ENCODE assay signal across 38 cellular contexts in the genomic region with DNA sequence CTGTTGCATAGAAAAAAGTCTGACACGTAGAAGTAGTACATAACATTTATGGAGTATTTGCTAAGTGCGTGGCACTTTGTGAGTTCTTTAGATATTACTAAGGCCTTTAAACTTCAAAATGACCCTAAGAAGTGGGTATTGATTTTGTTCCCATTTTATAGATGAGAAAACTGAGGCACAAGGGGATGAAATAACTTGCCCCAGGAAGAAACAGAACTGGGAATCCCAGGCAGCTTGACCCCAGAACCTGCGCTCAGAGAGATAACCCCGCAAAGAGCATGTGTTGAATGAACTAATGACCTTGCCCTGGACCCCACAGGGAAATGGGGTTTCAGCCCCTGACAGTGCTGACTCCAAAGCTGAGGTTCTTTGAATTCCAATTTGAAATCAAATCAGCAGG. TPM values are rescaled to one million over a fixed set of nuclear protein-coding genes. Genes with fewer than 3 reads are reported as not detected.
"Had no signal": no experiment of that assay in that cellular context is flagged by ENCODE, and none has a peak within 500 bp of the region (broad histone marks: within the 10 kb centered on the region; RNA-seq: fewer than 3 reads in every experiment).

No MANE protein-coding gene starts in this region.

- H3K4me1 Mint-ChIP-seq: activated CD4-positive, alpha-beta T cell treated with anti-CD3 and anti-CD28 coated beads for 36 hours; activated naive CD4-positive, alpha-beta T cell treated with anti-CD3 and anti-CD28 coated beads, Interleukin-2, amount 50 U/mL, for 24 hours; activated naive CD8-positive, alpha-beta T cell treated with anti-CD3 and anti-CD28 coated beads, Interleukin-2, amount 50 U/mL, for 24 hours; T-helper 17 cell had no signal

- H3K9me3 Mint-ChIP-seq: activated CD4-positive, alpha-beta memory T cell treated with anti-CD3 and anti-CD28 coated beads for 36 hours; activated CD4-positive, alpha-beta T cell treated with anti-CD3 and anti-CD28 coated beads, Interleukin-2, amount 10 ng/mL, durations not matched to agents 24 days and 14 days; activated naive CD4-positive, alpha-beta T cell treated with anti-CD3 and anti-CD28 coated beads for 36 hours; activated naive CD4-positive, alpha-beta T cell treated with anti-CD3 and anti-CD28 coated beads, Interleukin-2, amount 50 U/mL, for 24 hours; activated naive CD8-positive, alpha-beta T cell treated with anti-CD3 and anti-CD28 coated beads for 36 hours; activated naive CD8-positive, alpha-beta T cell treated with anti-CD3 and anti-CD28 coated beads, Interleukin-2, amount 50 U/mL, for 24 hours; activated T-helper 1 cell treated with anti-CD3 and anti-CD28 coated beads, Interleukin-12 subunit alpha, Interleukin-12 subunit beta, Interleukin-2, Interleukin-4 antibody, amounts not matched to agents 30 ng/mL and 10 ng/mL and 1 ng/mL, durations not matched to agents 14 hours and 24 hours and 36 hours; activated T-helper 2 cell treated with anti-CD3 and anti-CD28 coated beads, Interferon-gamma antibody, Interleukin-2, Interleukin-4, amounts not matched to agents 10 μg/mL and 5 μg/mL and 100 μg/mL, durations not matched to agents 14 hours and 24 hours and 36 hours; endodermal cell; T-helper 2 cell treated with Interferon-gamma antibody and Interleukin-4, amounts not matched to agents 5 μg/mL and 100 μg/mL, for 36 hours had no signal

- ATAC-seq: activated CD4-positive, alpha-beta T cell treated with anti-CD3 and anti-CD28 coated beads for 36 hours; activated CD8-positive, alpha-beta memory T cell treated with anti-CD3 and anti-CD28 coated beads, Interleukin-2, amount 10 ng/mL, durations not matched to agents 7 days and 5 days; activated CD8-positive, alpha-beta T cell treated with anti-CD3 and anti-CD28 coated beads, Interleukin-2, amount 10 ng/mL, durations not matched to agents 7 days and 5 days; activated naive CD8-positive, alpha-beta T cell treated with anti-CD3 and anti-CD28 coated beads, Interleukin-2, amount 50 U/mL, for 24 hours; foreskin keratinocyte; gastrocnemius medialis; heart left ventricle; T-helper 17 cell had no signal

- H3K27ac ChIP-seq: adrenal gland, body of pancreas, breast epithelium, cardiac muscle cell, colonic mucosa, esophagus muscularis mucosa, foreskin keratinocyte, gastrocnemius medialis, heart left ventricle had no signal

- H3K36me3 ChIP-seq: adrenal gland, breast epithelium, cardiac muscle cell, colonic mucosa, esophagus muscularis mucosa, gastrocnemius medialis, heart left ventricle had no signal

- H3K27ac Mint-ChIP-seq: activated CD4-positive, alpha-beta memory T cell treated with anti-CD3 and anti-CD28 coated beads for 36 hours; activated CD4-positive, alpha-beta T cell treated with anti-CD3 and anti-CD28 coated beads for 36 hours; activated CD4-positive, alpha-beta T cell treated with anti-CD3 and anti-CD28 coated beads, Interleukin-2, amount 10 ng/mL, durations not matched to agents 24 days and 14 days; activated CD8-positive, alpha-beta memory T cell treated with anti-CD3 and anti-CD28 coated beads, Interleukin-2, amount 10 ng/mL, durations not matched to agents 7 days and 5 days; activated CD8-positive, alpha-beta T cell treated with anti-CD3 and anti-CD28 coated beads, Interleukin-2, amount 10 ng/mL, durations not matched to agents 7 days and 5 days; activated naive CD4-positive, alpha-beta T cell treated with anti-CD3 and anti-CD28 coated beads for 36 hours; activated naive CD4-positive, alpha-beta T cell treated with anti-CD3 and anti-CD28 coated beads, Interleukin-2, amount 50 U/mL, for 24 hours; activated naive CD8-positive, alpha-beta T cell treated with anti-CD3 and anti-CD28 coated beads for 36 hours; activated naive CD8-positive, alpha-beta T cell treated with anti-CD3 and anti-CD28 coated beads, Interleukin-2, amount 50 U/mL, for 24 hours; activated T-helper 1 cell treated with anti-CD3 and anti-CD28 coated beads, Interleukin-12 subunit alpha, Interleukin-12 subunit beta, Interleukin-2, Interleukin-4 antibody, amounts not matched to agents 30 ng/mL and 10 ng/mL and 1 ng/mL, durations not matched to agents 14 hours and 24 hours and 36 hours; activated T-helper 2 cell treated with anti-CD3 and anti-CD28 coated beads, Interferon-gamma antibody, Interleukin-2, Interleukin-4, amounts not matched to agents 10 μg/mL and 5 μg/mL and 100 μg/mL, durations not matched to agents 14 hours and 24 hours and 36 hours; endodermal cell; T-helper 17 cell; T-helper 2 cell treated with Interferon-gamma antibody and Interleukin-4, amounts not matched to agents 5 μg/mL and 100 μg/mL, for 36 hours had no signal

- H3K4me1 ChIP-seq: adrenal gland, colonic mucosa, esophagus muscularis mucosa had no signal

- H3K27me3 ChIP-seq: adrenal gland, body of pancreas, breast epithelium, cardiac muscle cell, colonic mucosa, foreskin keratinocyte had no signal

- H3K36me3 Mint-ChIP-seq: activated CD4-positive, alpha-beta memory T cell treated with anti-CD3 and anti-CD28 coated beads for 36 hours; activated CD8-positive, alpha-beta memory T cell treated with anti-CD3 and anti-CD28 coated beads, Interleukin-2, amount 10 ng/mL, durations not matched to agents 7 days and 5 days; activated naive CD4-positive, alpha-beta T cell treated with anti-CD3 and anti-CD28 coated beads, Interleukin-2, amount 50 U/mL, for 24 hours; activated naive CD8-positive, alpha-beta T cell treated with anti-CD3 and anti-CD28 coated beads for 36 hours had no signal

- H3K9me3 ChIP-seq: adrenal gland, body of pancreas, breast epithelium, colonic mucosa, esophagus muscularis mucosa, gastrocnemius medialis, heart left ventricle had no signal

- H3K4me3 ChIP-seq: adrenal gland, body of pancreas, breast epithelium, cardiac muscle cell, colonic mucosa, esophagus muscularis mucosa, gastrocnemius medialis, heart left ventricle had no signal

- H3K4me3 Mint-ChIP-seq: activated CD4-positive, alpha-beta memory T cell treated with anti-CD3 and anti-CD28 coated beads for 36 hours; activated CD4-positive, alpha-beta T cell treated with anti-CD3 and anti-CD28 coated beads for 36 hours; activated CD4-positive, alpha-beta T cell treated with anti-CD3 and anti-CD28 coated beads, Interleukin-2, amount 10 ng/mL, durations not matched to agents 24 days and 14 days; activated CD8-positive, alpha-beta memory T cell treated with anti-CD3 and anti-CD28 coated beads, Interleukin-2, amount 10 ng/mL, durations not matched to agents 7 days and 5 days; activated CD8-positive, alpha-beta T cell treated with anti-CD3 and anti-CD28 coated beads, Interleukin-2, amount 10 ng/mL, durations not matched to agents 7 days and 5 days; activated naive CD4-positive, alpha-beta T cell treated with anti-CD3 and anti-CD28 coated beads for 36 hours; activated naive CD4-positive, alpha-beta T cell treated with anti-CD3 and anti-CD28 coated beads, Interleukin-2, amount 50 U/mL, for 24 hours; activated naive CD8-positive, alpha-beta T cell treated with anti-CD3 and anti-CD28 coated beads for 36 hours; activated naive CD8-positive, alpha-beta T cell treated with anti-CD3 and anti-CD28 coated beads, Interleukin-2, amount 50 U/mL, for 24 hours; activated T-helper 1 cell treated with anti-CD3 and anti-CD28 coated beads, Interleukin-12 subunit alpha, Interleukin-12 subunit beta, Interleukin-2, Interleukin-4 antibody, amounts not matched to agents 30 ng/mL and 10 ng/mL and 1 ng/mL, durations not matched to agents 14 hours and 24 hours and 36 hours; endodermal cell; T-helper 17 cell; T-helper 2 cell treated with Interferon-gamma antibody and Interleukin-4, amounts not matched to agents 5 μg/mL and 100 μg/mL, for 36 hours had no signal

- DNase-seq: activated CD4-positive, alpha-beta memory T cell treated with anti-CD3 and anti-CD28 coated beads for 36 hours; activated CD4-positive, alpha-beta T cell treated with anti-CD3 and anti-CD28 coated beads for 36 hours; activated CD4-positive, alpha-beta T cell treated with anti-CD3 and anti-CD28 coated beads, Interleukin-2, amount 10 ng/mL, durations not matched to agents 24 days and 14 days; activated CD4-positive, CD25-positive, alpha-beta regulatory T cell; activated CD4-positive, CD25-positive, alpha-beta regulatory T cell treated with anti-CD3 and anti-CD28 coated beads, Interleukin-2, amount 50 U/mL, for 72 hours; activated CD8-positive, alpha-beta memory T cell treated with anti-CD3 and anti-CD28 coated beads, Interleukin-2, amount 10 ng/mL, durations not matched to agents 7 days and 5 days; activated CD8-positive, alpha-beta memory T cell treated with anti-CD3 and anti-CD28 coated beads, Interleukin-2, amount 50 U/mL, for 4 hours; activated CD8-positive, alpha-beta T cell treated with anti-CD3 and anti-CD28 coated beads, Interleukin-2, amount 10 ng/mL, durations not matched to agents 7 days and 5 days; activated effector memory CD4-positive, alpha-beta T cell treated with anti-CD3 and anti-CD28 coated beads, Interleukin-2, amount 50 U/mL, for 16 hours; activated naive CD4-positive, alpha-beta T cell treated with anti-CD3 and anti-CD28 coated beads for 36 hours; activated naive CD8-positive, alpha-beta T cell treated with anti-CD3 and anti-CD28 coated beads for 36 hours; activated naive CD8-positive, alpha-beta T cell treated with anti-CD3 and anti-CD28 coated beads, Interleukin-2, amount 50 U/mL, for 24 hours; activated T-cell treated with anti-CD3 and anti-CD28 coated beads, Interleukin-2, amount 50 U/mL, for 1 hour; activated T-cell treated with anti-CD3 and anti-CD28 coated beads, Interleukin-2, amount 50 U/mL, for 48 hours; adrenal gland; amygdala; aorta; central memory CD4-positive, alpha-beta T cell; cerebellar nuclear complex; colonic mucosa; effector CD8-positive, alpha-beta T cell; erythroblast; foreskin keratinocyte; gastrocnemius medialis; heart left ventricle; T-helper 1 cell; T-helper 17 cell; T1000 had no signal

RNA-seq across cellular contexts. Expression of gene C3orf20, which starts 53.8 kb away (rescaled TPM):
- total RNA-seq: activated CD4-positive, alpha-beta T cell treated with anti-CD3 and anti-CD28 coated beads for 36 hours; body of pancreas; dermis microvascular lymphatic vessel endothelial cell; endodermal cell; foreskin keratinocyte had no signal
- polyA plus RNA-seq: adrenal gland, aorta, cardiac muscle cell, foreskin keratinocyte, heart left ventricle had no signal
